21 cellular contexts compared by ENCODE assay signal in genomic region chr4:16875487-16875886, GRCh38. TPM values are rescaled to one million over a fixed set of nuclear protein-coding genes. Genes with fewer than 3 reads are reported as not detected.
DNase-seq lines count a peak whose midpoint lies in the region; ATAC-seq and TF ChIP-seq lines count a peak whose summit lies in the region.
"Had no signal": no experiment of that assay in that cellular context is flagged by ENCODE, and none has a peak within 500 bp of the region (broad histone marks: within the 10 kb centered on the region; RNA-seq: fewer than 3 reads in every experiment).

No MANE protein-coding gene starts in this region.

- no peaks in the 10 kb centered on the region for H3K36me3 ChIP-seq in BE2C
- H3K36me3 ChIP-seq in esophagus squamous epithelium, result no peaks in the 10 kb centered on the region
- H3K36me3 ChIP-seq: adrenal gland; BLaER1 treated with 17β-estradiol and CSF1 and Interleukin-3, amounts not matched to agents 10 nM and 100 nM; stomach had no signal

- TF ChIP-seq POLR2A in esophagus squamous epithelium (IDR thresholded peaks at IDR 0.05), result no peak

- DNase-seq in BE2C (peak; percentile 46), RPMI7951 (ENCODE audit: low read depth) (peak; percentile 41), dermis blood vessel endothelial cell (peak; percentile 67), nephron progenitor cell (no peak), esophagus squamous epithelium (lab: John Stamatoyannopoulos, UW) (no peak)
- DNase-seq in activated naive CD4-positive, alpha-beta T cell treated with anti-CD3 and anti-CD28 coated beads, Interleukin-2, amount 50 U/mL, for 16 hours, result no peak
- DNase-seq in central memory CD4-positive, alpha-beta T cell, result no peak
- DNase-seq: activated T-cell treated with anti-CD3 and anti-CD28 coated beads, Interleukin-2, amount 50 U/mL, for 1 hour; adrenal gland; foreskin keratinocyte; NCI-H1930; NCI-H524 treated with DMSO at 0.1 percent for 48 hours; occipital lobe; PC-3; stimulated activated CD4-positive, alpha-beta T cell treated with anti-CD3 and anti-CD28 coated beads, Interleukin-12 subunit alpha, Interleukin-12 subunit beta, amount 100 ng/mL, for 4 hours; stomach had no signal

- H3K4me1 ChIP-seq in BE2C (peaks cover 4% of the 10 kb centered on the region; the same call in 1 of the 2 replicates), esophagus squamous epithelium (no peaks in the 10 kb centered on the region)
- H3K4me1 ChIP-seq: adrenal gland; BLaER1 treated with 17β-estradiol and CSF1 and Interleukin-3, amounts not matched to agents 10 nM and 100 nM; foreskin keratinocyte; stomach had no signal

- H3K27ac ChIP-seq in esophagus squamous epithelium, result no peak overlapping the region
- H3K27ac ChIP-seq: adrenal gland; BLaER1 treated with 17β-estradiol and CSF1 and Interleukin-3, amounts not matched to agents 10 nM and 100 nM; foreskin keratinocyte; stomach had no signal

- peak overlapping the region; percentile 48 for H3K27ac Mint-ChIP-seq in nephron progenitor cell
- H3K27ac Mint-ChIP-seq: dendritic cell treated with granulocyte-macrophage colony-stimulating factor and Interleukin-4, amounts not matched to agents 40 ng/mL and 50 ng/mL, for 4 days had no signal

- H3K4me1 Mint-ChIP-seq in nephron progenitor cell, result no peaks in the 10 kb centered on the region

- ATAC-seq in HG03159 (IDR thresholded peaks at IDR 0.05; ENCODE audit: unreplicated experiment), result no peak
- ATAC-seq: foreskin keratinocyte, PC-3 had no signal

- intact Hi-C loops in esophagus squamous epithelium (cut with DNase I), result no loop called here

- no peaks in the 10 kb centered on the region for H3K27me3 Mint-ChIP-seq in nephron progenitor cell (ENCODE audit: low read depth, poor library complexity)
- H3K27me3 Mint-ChIP-seq: dendritic cell treated with granulocyte-macrophage colony-stimulating factor and Interleukin-4, amounts not matched to agents 40 ng/mL and 50 ng/mL, for 4 days had no signal

- H3K9me3 ChIP-seq in BE2C (no peaks in the 10 kb centered on the region), esophagus squamous epithelium (no peaks in the 10 kb centered on the region)
- H3K9me3 ChIP-seq: adrenal gland, stomach had no signal

- H3K4me3 ChIP-seq in BE2C (ENCODE audit: low read depth, low read length) (no peak overlapping the region), esophagus squamous epithelium (no peak overlapping the region)
- H3K4me3 ChIP-seq: adrenal gland; BLaER1 treated with 17β-estradiol and CSF1 and Interleukin-3, amounts not matched to agents 10 nM and 100 nM; stomach had no signal

- peaks cover 66% of the 10 kb centered on the region for H3K36me3 Mint-ChIP-seq in nephron progenitor cell (ENCODE audit: low read depth)

- H3K9me3 Mint-ChIP-seq in nephron progenitor cell, result peaks cover 36% of the 10 kb centered on the region
- H3K9me3 Mint-ChIP-seq: dendritic cell treated with granulocyte-macrophage colony-stimulating factor and Interleukin-4, amounts not matched to agents 40 ng/mL and 50 ng/mL, for 4 days had no signal

- no peaks in the 10 kb centered on the region for H3K27me3 ChIP-seq in BE2C
- H3K27me3 ChIP-seq in esophagus squamous epithelium, result no peaks in the 10 kb centered on the region
- H3K27me3 ChIP-seq: adrenal gland; BLaER1 treated with 17β-estradiol and CSF1 and Interleukin-3, amounts not matched to agents 10 nM and 100 nM; foreskin keratinocyte; stomach had no signal

- TF ChIP-seq CTCF in BE2C (IDR thresholded peaks at IDR 0.05; ENCODE audit: low read depth, low read length), result no peak
- TF ChIP-seq CTCF in nephron progenitor cell (IDR thresholded peaks at IDR 0.05), result no peak
- no peak for TF ChIP-seq CTCF in esophagus squamous epithelium (IDR thresholded peaks at IDR 0.05)

- no peak overlapping the region for H3K4me3 Mint-ChIP-seq in nephron progenitor cell
- H3K4me3 Mint-ChIP-seq: dendritic cell treated with granulocyte-macrophage colony-stimulating factor and Interleukin-4, amounts not matched to agents 40 ng/mL and 50 ng/mL, for 4 days had no signal

- WGBS in esophagus squamous epithelium, 2 donors, result 72 to 76% methylated on average over 5 of the region's 5 CpGs

RNA-seq across cellular contexts. Expression of gene LDB2, which starts 23.0 kb away (rescaled TPM):
- 34.9 TPM for polyA plus RNA-seq in BE2C (2012; ENCODE audit: insufficient read depth, insufficient read length, low read depth)
- 0.24 and 0.98 TPM in 2 replicates for total RNA-seq in RPMI7951 (2014; rRNA removed; shearing (Covaris generic))
- total RNA-seq in dermis blood vessel endothelial cell (220 and 258 TPM in 2 replicates), esophagus squamous epithelium (10 to 100 TPM in 1 of 4 donors, 1 to 10 TPM in 3; 3.0 to 16.0 (median 5.9) TPM)
- total RNA-seq: foreskin keratinocyte; MCF 10A; PC-3; T-helper 1 cell treated with Interleukin-12 subunit alpha and Interleukin-12 subunit beta and Interleukin-4 antibody, amounts not matched to agents 30 ng/mL and 1 ng/mL, for 36 hours had no signal
- polyA plus RNA-seq: foreskin keratinocyte had no signal

Comparison
In these comparisons a context has a peak if more than half of its experiments do, and no peak if none do; other contexts are left out.
1. DNase-seq: peak in BE2C (single experiment), RPMI7951 (single experiment) and dermis blood vessel endothelial cell (single experiment); none in nephron progenitor cell (single experiment), esophagus squamous epithelium (single experiment), activated naive CD4-positive, alpha-beta T cell treated with anti-CD3 and anti-CD28 coated beads, Interleukin-2, amount 50 U/mL, for 16 hours (single experiment) and central memory CD4-positive, alpha-beta T cell (single experiment).
2. RNA of gene LDB2, which starts 23.0 kb away (total RNA-seq): 220 to 258 TPM in dermis blood vessel endothelial cell; 3.0 to 16.0 TPM in esophagus squamous epithelium and 0.24 to 0.98 TPM in RPMI7951; every median in the first group is over 10 times any median in the second.